ENCODE assay signal across 22 cellular contexts in genomic region chr9:110691002-110691549, GRCh38. TPM values are rescaled to one million over a fixed set of nuclear protein-coding genes. Genes with fewer than 3 reads are reported as not detected.
DNase-seq lines count a peak whose midpoint lies in the region; TF ChIP-seq lines count a peak whose summit lies in the region.
"Had no signal": no experiment of that assay in that cellular context is flagged by ENCODE, and none has a peak within 500 bp of the region (broad histone marks: within the 10 kb centered on the region; RNA-seq: fewer than 3 reads in every experiment).

No MANE protein-coding gene starts in this region.

- H3K36me3 ChIP-seq in GM23248 (ENCODE audit: low read depth) (no peaks in the 10 kb centered on the region), fibroblast of lung (ENCODE audit: control insufficient read depth, insufficient read depth, low read length) (no peaks in the 10 kb centered on the region)
- H3K36me3 ChIP-seq: suprapubic skin, WERI-Rb-1 had no signal

- H3K4me1 Mint-ChIP-seq in H9 (peaks cover 8 to 9% of the 10 kb centered on the region in 2 experiments), glutamatergic neuron (ENCODE audit: low read depth, unreplicated experiment) (no peaks in the 10 kb centered on the region)
- H3K4me1 Mint-ChIP-seq: naive thymus-derived CD4-positive, alpha-beta T cell had no signal

- H3K27ac Mint-ChIP-seq in H9 (no peak overlapping the region), glutamatergic neuron (ENCODE audit: unreplicated experiment) (no peak overlapping the region)
- H3K27ac Mint-ChIP-seq: activated naive CD4-positive, alpha-beta T cell treated with anti-CD3 and anti-CD28 coated beads for 36 hours; naive thymus-derived CD4-positive, alpha-beta T cell had no signal

- H2BK5ac ChIP-seq in H9 (ENCODE audit: insufficient read length, low read length), result no peak overlapping the region

- H2BK15ac ChIP-seq in H9 (ENCODE audit: low read depth, low read length), result no peak overlapping the region

- no peaks in the 10 kb centered on the region for H3K27me3 ChIP-seq in GM23248 (replicated peaks; ENCODE audit: insufficient read depth)
- H3K27me3 ChIP-seq in fibroblast of lung (ENCODE audit: control insufficient read depth, insufficient read depth, low read length), result no peaks in the 10 kb centered on the region
- no peaks in the 10 kb centered on the region for H3K27me3 ChIP-seq in H9 (ENCODE audit: insufficient read depth, low read length)
- H3K27me3 ChIP-seq: suprapubic skin had no signal

- H2BK12ac ChIP-seq in H9 (ENCODE audit: insufficient read length, low read depth, low read length), result no peak overlapping the region

- H3T11ph ChIP-seq in H9 (ENCODE audit: low read length), result no peak overlapping the region

- no peak overlapping the region for H2BK120ac ChIP-seq in H9 (ENCODE audit: low read depth, low read length, poor library complexity, severe bottlenecking)

- H3K79me1 ChIP-seq in H9 (ENCODE audit: insufficient read depth, low read depth, low read length, poor library complexity, severe bottlenecking), result no peaks in the 10 kb centered on the region

- H3F3A ChIP-seq in GM23248 (ENCODE audit: insufficient read depth), result no peaks in the 10 kb centered on the region; the same call in 1 of the 2 replicates

- H4K20me1 ChIP-seq in GM23248 (ENCODE audit: insufficient read depth) (no peaks in the 10 kb centered on the region), fibroblast of lung (ENCODE audit: control insufficient read depth, extremely low read depth, insufficient read depth, low read length) (no peaks in the 10 kb centered on the region), H9 (ENCODE audit: control insufficient read depth, insufficient read depth, insufficient read length) (no peaks in the 10 kb centered on the region)

- H3K4me1 ChIP-seq in GM23248 (ENCODE audit: insufficient read depth) (peaks cover 10% of the 10 kb centered on the region), fibroblast of lung (ENCODE audit: control insufficient read depth, extremely low read depth, insufficient read depth, low read length) (no peaks in the 10 kb centered on the region), H9 (ENCODE audit: insufficient read depth, low read length) (no peaks in the 10 kb centered on the region; the same call in 1 of the 2 replicates)
- H3K4me1 ChIP-seq: psoas muscle, suprapubic skin had no signal

- H3K18ac ChIP-seq in H9 (ENCODE audit: insufficient read length, low read depth, low read length), result no peak overlapping the region

- H3K4ac ChIP-seq in H9 (ENCODE audit: low read depth, low read length), result no peak overlapping the region

- 92 to 93% methylated on average over 5 of the region's 5 CpGs for WGBS in GM23248 (ENCODE audit: low coverage in 1 of 2, low lambda C conversion rate in 2 of 2, missing lambda C conversion rate in 2 of 2), 2 experiments
- no CpG with 5 or more reads among the region's 5 CpGs for WGBS in H9 (ENCODE audit: extremely low coverage, insufficient read length, low lambda C conversion rate)

- DNase-seq in A172 (ENCODE audit: low spot score) (peak; percentile 58), GM23248 (peak; percentile 18), SK-N-DZ (ENCODE audit: low spot score) (peak; percentile 29), fibroblast of lung (ENCODE audit: low read depth in 2 of 2) (peak; percentile 27 to 50), H9 (no peak), glutamatergic neuron (no peak), DMS 273 (lab: John Stamatoyannopoulos, UW; ENCODE audit: unreplicated experiment) (no peak), DMS79 (lab: John Stamatoyannopoulos, UW) (no peak)
- DNase-seq: activated CD8-positive, alpha-beta memory T cell treated with anti-CD3 and anti-CD28 coated beads, Interleukin-2, amount 50 U/mL, for 4 hours; activated naive CD4-positive, alpha-beta T cell treated with anti-CD3 and anti-CD28 coated beads for 36 hours; DMS 273 treated with DMSO at 0.1 percent for 48 hours; hypothalamus; left ventricle myocardium superior; naive thymus-derived CD4-positive, alpha-beta T cell; NCI-H1092; NCI-H2171; NK-92 treated with Interleukin-12 subunit alpha and Interleukin-12 subunit beta, amount 100 ng/mL, for 24 hours; psoas muscle; stimulated activated CD4-positive, alpha-beta T cell treated with anti-CD3 and anti-CD28 coated beads, Interleukin-15, amount 100 ng/mL, for 24 hours; WERI-Rb-1 had no signal

- H3K27me3 Mint-ChIP-seq in H9 (ENCODE audit: low read depth) (no peaks in the 10 kb centered on the region; the same call in 1 of the 2 replicates), glutamatergic neuron (ENCODE audit: unreplicated experiment) (no peaks in the 10 kb centered on the region)

- in situ Hi-C loops in GM23248 (cut with MboI), result no loop called here

- H3K9me3 Mint-ChIP-seq in H9 (no peaks in the 10 kb centered on the region), glutamatergic neuron (ENCODE audit: unreplicated experiment) (no peaks in the 10 kb centered on the region)
- H3K9me3 Mint-ChIP-seq: activated naive CD4-positive, alpha-beta T cell treated with anti-CD3 and anti-CD28 coated beads for 36 hours had no signal

- no peak overlapping the region for H4K91ac ChIP-seq in H9 (ENCODE audit: insufficient read length, low read depth, low read length)

- H3K9ac ChIP-seq in GM23248 (no peak overlapping the region), fibroblast of lung (ENCODE audit: insufficient read depth, low read length) (no peak overlapping the region), H9 (ENCODE audit: extremely low read depth, insufficient read length, low read length) (no peak overlapping the region)

- no peaks in the 10 kb centered on the region for H3K9me2 ChIP-seq in GM23248 (ENCODE audit: insufficient read depth)

- H3K27ac ChIP-seq in GM23248, result no peak overlapping the region
- no peak overlapping the region for H3K27ac ChIP-seq in fibroblast of lung (ENCODE audit: insufficient read depth, low read length)
- H3K27ac ChIP-seq in H9 (ENCODE audit: insufficient read length, low read depth, low read length), result no peak overlapping the region
- H3K27ac ChIP-seq: psoas muscle, SK-N-MC, suprapubic skin, WERI-Rb-1 had no signal

- no peak overlapping the region for H2AK5ac ChIP-seq in H9 (ENCODE audit: insufficient read length, low read length)

- H3K79me2 ChIP-seq in GM23248 (ENCODE audit: insufficient read depth) (no peaks in the 10 kb centered on the region), fibroblast of lung (ENCODE audit: control insufficient read depth, insufficient read depth, low read length) (no peaks in the 10 kb centered on the region), H9 (ENCODE audit: insufficient read depth, low read length) (no peaks in the 10 kb centered on the region)

- H3K4me3 Mint-ChIP-seq in H9 (no peak overlapping the region), glutamatergic neuron (ENCODE audit: unreplicated experiment) (no peak overlapping the region)
- H3K4me3 Mint-ChIP-seq: activated naive CD4-positive, alpha-beta T cell treated with anti-CD3 and anti-CD28 coated beads for 36 hours; naive thymus-derived CD4-positive, alpha-beta T cell had no signal

- H4K5ac ChIP-seq in H9 (ENCODE audit: insufficient read length, low read depth, low read length), result no peak overlapping the region

- H3K23ac ChIP-seq in H9 (ENCODE audit: insufficient read length, low read depth, low read length), result no peak overlapping the region

- H3K36me3 Mint-ChIP-seq in H9 (ENCODE audit: insufficient read depth in 1 of 3, low read depth in 3 of 3) (peaks cover 0 to 4% (median 0%) of the 10 kb centered on the region in 3 experiments; a peak in 2 of 7 replicates), glutamatergic neuron (ENCODE audit: unreplicated experiment) (no peaks in the 10 kb centered on the region)
- H3K36me3 Mint-ChIP-seq: naive thymus-derived CD4-positive, alpha-beta T cell had no signal

- H3K4me2 ChIP-seq in GM23248 (ENCODE audit: unreplicated experiment) (no peak overlapping the region), fibroblast of lung (ENCODE audit: extremely low read depth, insufficient read depth, low read length) (no peak overlapping the region), H9 (ENCODE audit: insufficient read depth, insufficient read length, low read length) (no peak overlapping the region)

- no peak overlapping the region for H2BK20ac ChIP-seq in H9 (ENCODE audit: low read depth, low read length, poor library complexity, severe bottlenecking)

- H3K9me3 ChIP-seq in GM23248 (ENCODE audit: low read depth), result no peaks in the 10 kb centered on the region
- H3K9me3 ChIP-seq in fibroblast of lung (ENCODE audit: control insufficient read depth, insufficient read depth, low read depth, low read length), result no peaks in the 10 kb centered on the region
- no peaks in the 10 kb centered on the region for H3K9me3 ChIP-seq in H9 (ENCODE audit: control insufficient read depth, low read depth, low read length)
- H3K9me3 ChIP-seq: psoas muscle, suprapubic skin had no signal

- no peak overlapping the region for H3K4me3 ChIP-seq in GM23248
- no peak overlapping the region for H3K4me3 ChIP-seq in fibroblast of lung (replicated peaks in 1 of 4; ENCODE audit: control extremely low read depth in 1 of 4, insufficient read depth in 1 of 4, low read depth in 3 of 4, low read length in 4 of 4)
- H3K4me3 ChIP-seq: psoas muscle, SK-N-MC, suprapubic skin had no signal

- no peak for TF ChIP-seq CTCF in fibroblast of lung (conservative IDR thresholded peaks at IDR 0.05 in 1 of 2, IDR thresholded peaks at IDR 0.05 in 1 of 2; ENCODE audit: low read depth in 1 of 2, low read length in 2 of 2)
- no peak for TF ChIP-seq CTCF in H9 (conservative IDR thresholded peaks at IDR 0.05)
- no peak for TF ChIP-seq CTCF in glutamatergic neuron (IDR thresholded peaks at IDR 0.05; ENCODE audit: partially characterized antibody, unreplicated experiment)

- no peaks in the 10 kb centered on the region for H3K23me2 ChIP-seq in H9 (ENCODE audit: insufficient read length, low read depth, low read length, poor library complexity, severe bottlenecking)

- H2AFZ ChIP-seq in GM23248 (no peak overlapping the region), fibroblast of lung (ENCODE audit: low read length) (no peak overlapping the region), H9 (ENCODE audit: low read length) (no peak overlapping the region)

- no peak overlapping the region for H3K56ac ChIP-seq in H9 (ENCODE audit: insufficient read length, low read depth, low read length)

- no peak overlapping the region for H3K14ac ChIP-seq in H9 (ENCODE audit: insufficient read depth, low read length)

- H4K8ac ChIP-seq in H9 (replicated peaks; ENCODE audit: insufficient read length, low read depth, low read length), result no peak overlapping the region

RNA-seq across cellular contexts. Expression of gene MUSK, which starts 22.5 kb away (rescaled TPM):
- not detected in 2 replicates for total RNA-seq in A172 (2014; rRNA removed; shearing (Covaris generic))
- not detected in 2 replicates for total RNA-seq in GM23248 (2014; rRNA removed; shearing (Covaris generic))
- polyA plus RNA-seq in GM23248 (2016; fragmentation: Nextera tagmentation; extraction: Ambion mirVana) (not detected in 2 replicates), fibroblast of lung (0.31 and 1.3 TPM in 2 replicates)
- not detected in 2 replicates for polyA plus RNA-seq in SK-N-DZ (2014; cell fraction: cytosol; rRNA removed)
- not detected in 2 replicates for polyA plus RNA-seq in SK-N-DZ (2014; cell fraction: nucleus; rRNA removed)
- total RNA-seq in fibroblast of lung (under 0.01 and 0.66 TPM in 2 replicates), H9 (2021) (not detected in 2 replicates), glutamatergic neuron (ENCODE audit: unreplicated experiment) (not detected)
- polyA plus RNA-seq in fibroblast of lung (2012), result 0.12 and 0.70 TPM in 2 replicates
- polyA minus RNA-seq in fibroblast of lung (ENCODE audit: low replicate concordance), result 4.4 TPM in 1 of 2 replicates, not detected in the other
- total RNA-seq: activated naive CD4-positive, alpha-beta T cell treated with anti-CD3 and anti-CD28 coated beads for 36 hours; naive thymus-derived CD4-positive, alpha-beta T cell had no signal
- polyA plus RNA-seq: naive thymus-derived CD4-positive, alpha-beta T cell had no signal

Comparison
In these comparisons a context has a peak if more than half of its experiments do, and no peak if none do; other contexts are left out.
1. DNase-seq: peak in A172 (single experiment), GM23248 (single experiment), SK-N-DZ (single experiment) and fibroblast of lung (2 of 2); none in H9 (single experiment), glutamatergic neuron (single experiment), DMS 273 (single experiment) and DMS79 (single experiment).